ENCODE assay signal across 8 cellular contexts in genomic region chr1:155244368-155245162, GRCh38. TPM values are rescaled to one million over a fixed set of nuclear protein-coding genes. Genes with fewer than 3 reads are reported as not detected.
DNase-seq lines count a peak whose midpoint lies in the region; FAIRE-seq and TF ChIP-seq lines count a peak whose summit lies in the region.

No MANE protein-coding gene starts in this region.

- DNase-seq in G401 (ENCODE audit: low spot score) = peak; percentile 100
- DNase-seq in H54 (ENCODE audit: insufficient read length, low spot score) = peak; percentile 94
- DNase-seq in LoVo (ENCODE audit: low spot score) = peak; percentile 96
- DNase-seq in RWPE1 (ENCODE audit: low spot score) = peak; percentile 98
- peak; percentile 84 for DNase-seq in activated T-helper 9 cell treated with anti-CD3 and anti-CD28 coated beads, Interleukin-2, amount 50 U/mL, for 16 hours (ENCODE audit: low read depth)
- DNase-seq in fibroblast of the aortic adventitia (ENCODE audit: low read depth) = peak; percentile 99
- DNase-seq in nephron progenitor cell = peak; percentile 94

- CTCF ChIA-PET in RWPE1 (lab: Yijun Ruan, JAX) = no interaction called here

- no peak for FAIRE-seq in H54 (lab: Jason Lieb, UNC)

- peak overlapping the region; percentile 14 for H3K27ac Mint-ChIP-seq in nephron progenitor cell
- peak overlapping the region; percentile 100 for H3K27ac Mint-ChIP-seq in stimulated activated naive CD8-positive, alpha-beta T cell treated with anti-CD3 and anti-CD28 coated beads, Interleukin-15, Interleukin-2, amounts not matched to agents 100 ng/mL and 50 ng/mL, for 24 hours

- H3K9me3 Mint-ChIP-seq in nephron progenitor cell = no peaks in the 10 kb centered on the region
- peaks cover 4% of the 10 kb centered on the region for H3K9me3 Mint-ChIP-seq in stimulated activated naive CD8-positive, alpha-beta T cell treated with anti-CD3 and anti-CD28 coated beads, Interleukin-15, Interleukin-2, amounts not matched to agents 100 ng/mL and 50 ng/mL, for 24 hours

- TF ChIP-seq CTCF in RWPE1 (conservative IDR thresholded peaks at IDR 0.05; ENCODE audit: low read depth) = no peak
- TF ChIP-seq CTCF in fibroblast of the aortic adventitia (IDR thresholded peaks at IDR 0.05; ENCODE audit: insufficient read depth, low read length) = peak; percentile 40
- TF ChIP-seq CTCF in nephron progenitor cell (IDR thresholded peaks at IDR 0.05) = peak; percentile 24

- peak overlapping the region; percentile 77 for H3K4me3 ChIP-seq in fibroblast of the aortic adventitia (ENCODE audit: low read depth, low read length)

- H3K4me1 Mint-ChIP-seq in nephron progenitor cell = peaks cover 53% of the 10 kb centered on the region
- peaks cover 47% of the 10 kb centered on the region for H3K4me1 Mint-ChIP-seq in stimulated activated naive CD8-positive, alpha-beta T cell treated with anti-CD3 and anti-CD28 coated beads, Interleukin-15, Interleukin-2, amounts not matched to agents 100 ng/mL and 50 ng/mL, for 24 hours (ENCODE audit: low read depth)

- POLR2A ChIA-PET in RWPE1 (lab: Yijun Ruan, JAX; ENCODE audit: low non-redundant PET) = interaction anchor here (0.6 to 1.1 kb wide), 4 partner anchors 18 to 315 kb away, joined by 3 to 4 read pairs (median 3); partner anchors contain the start of gene CLK2

- H3K36me3 Mint-ChIP-seq in nephron progenitor cell (ENCODE audit: low read depth) = peaks cover 16% of the 10 kb centered on the region
- peaks cover 20% of the 10 kb centered on the region for H3K36me3 Mint-ChIP-seq in stimulated activated naive CD8-positive, alpha-beta T cell treated with anti-CD3 and anti-CD28 coated beads, Interleukin-15, Interleukin-2, amounts not matched to agents 100 ng/mL and 50 ng/mL, for 24 hours (ENCODE audit: low read depth)

- TF ChIP-seq POLR2A in H54 (IDR thresholded peaks at IDR 0.05; ENCODE audit: low read depth, low read length) = peak; percentile 93

- in situ Hi-C loops in G401 (cut with HindIII; ENCODE audit: low sequenced_read_pairs) = no loop called here

- peak overlapping the region; percentile 79 for H3K4me3 Mint-ChIP-seq in nephron progenitor cell
- peak overlapping the region; percentile 87 for H3K4me3 Mint-ChIP-seq in stimulated activated naive CD8-positive, alpha-beta T cell treated with anti-CD3 and anti-CD28 coated beads, Interleukin-15, Interleukin-2, amounts not matched to agents 100 ng/mL and 50 ng/mL, for 24 hours

- H3K27ac ChIP-seq in RWPE1 = peak overlapping the region; percentile 97

- H3K27me3 Mint-ChIP-seq in nephron progenitor cell (ENCODE audit: low read depth, poor library complexity) = no peaks in the 10 kb centered on the region
- H3K27me3 Mint-ChIP-seq in stimulated activated naive CD8-positive, alpha-beta T cell treated with anti-CD3 and anti-CD28 coated beads, Interleukin-15, Interleukin-2, amounts not matched to agents 100 ng/mL and 50 ng/mL, for 24 hours = peaks cover 4% of the 10 kb centered on the region

RNA-seq across cellular contexts. Expression of gene ENTREP3, which starts 10.7 kb away (rescaled TPM):
- total RNA-seq in G401 (2014; rRNA removed; shearing (Covaris generic)) = 5.4 and 7.3 TPM in 2 replicates
- 9.0 and 9.3 TPM in 2 replicates for total RNA-seq in fibroblast of the aortic adventitia (ENCODE audit: low replicate concordance)

RNA-seq across cellular contexts. Expression of gene SCAMP3, which starts 17.6 kb away (rescaled TPM):
- 24.3 and 49.0 TPM in 2 replicates for total RNA-seq in G401 (2014; rRNA removed; shearing (Covaris generic))
- 12.5 and 47.6 TPM in 2 replicates for total RNA-seq in fibroblast of the aortic adventitia (ENCODE audit: low replicate concordance)

RNA-seq across cellular contexts. Expression of gene CLK2, which starts 28.7 kb away (rescaled TPM):
- 32.1 and 47.4 TPM in 2 replicates for total RNA-seq in G401 (2014; rRNA removed; shearing (Covaris generic))
- total RNA-seq in fibroblast of the aortic adventitia (ENCODE audit: low replicate concordance) = 29.7 and 53.7 TPM in 2 replicates

RNA-seq across cellular contexts. Expression of gene HCN3, which starts 32.7 kb away (rescaled TPM):
- 1.1 and 3.3 TPM in 2 replicates for total RNA-seq in G401 (2014; rRNA removed; shearing (Covaris generic))
- total RNA-seq in fibroblast of the aortic adventitia (ENCODE audit: low replicate concordance) = 0.08 and 1.4 TPM in 2 replicates

RNA-seq across cellular contexts. Expression of gene MTX1, which starts 36.1 kb away (rescaled TPM):
- total RNA-seq in G401 (2014; rRNA removed; shearing (Covaris generic)) = 125 and 126 TPM in 2 replicates
- 13.7 and 26.1 TPM in 2 replicates for total RNA-seq in fibroblast of the aortic adventitia (ENCODE audit: low replicate concordance)

Comparison
In these comparisons a context has a peak if more than half of its experiments do, and no peak if none do; other contexts are left out.
1. Peak in every context shown above with its lines: DNase-seq, H3K4me3 ChIP-seq and H3K27ac ChIP-seq.